ENCODE assay signal across 9 cellular contexts in genomic region chr5:32170303-32171170, GRCh38. TPM values are rescaled to one million over a fixed set of nuclear protein-coding genes. Genes with fewer than 3 reads are reported as not detected.
DNase-seq lines count a peak whose midpoint lies in the region; ATAC-seq, FAIRE-seq and TF ChIP-seq lines count a peak whose summit lies in the region.
"Had no signal": no experiment of that assay in that cellular context is flagged by ENCODE, and none has a peak within 500 bp of the region (broad histone marks: within the 10 kb centered on the region; RNA-seq: fewer than 3 reads in every experiment).

No MANE protein-coding gene starts in this region.

- FAIRE-seq in islet of Langerhans (lab: Jason Lieb, UNC), result peak; percentile 68

- H3K9me3 ChIP-seq in BE2C, result no peaks in the 10 kb centered on the region

- H3K36me3 Mint-ChIP-seq in activated T-helper 1 cell treated with anti-CD3 and anti-CD28 coated beads, Interleukin-12 subunit alpha, Interleukin-12 subunit beta, Interleukin-2, Interleukin-4 antibody, amounts not matched to agents 30 ng/mL and 10 ng/mL and 1 ng/mL, durations not matched to agents 14 hours and 24 hours and 36 hours (ENCODE audit: low read depth), result peaks cover 38% of the 10 kb centered on the region

- DNase-seq in ACHN (peak; percentile 12), GM04504 (ENCODE audit: low read depth) (peak; percentile 72), BE2C (no peak), dorsolateral prefrontal cortex (no peak)
- DNase-seq in activated T-helper 1 cell treated with anti-CD3 and anti-CD28 coated beads, Interleukin-12 subunit alpha, Interleukin-12 subunit beta, Interleukin-2, Interleukin-4 antibody, amounts not matched to agents 30 ng/mL and 10 ng/mL and 1 ng/mL, durations not matched to agents 14 hours and 24 hours and 36 hours (ENCODE audit: low spot score), result no peak
- DNase-seq in stimulated activated CD4-positive, alpha-beta T cell treated with anti-CD3 and anti-CD28 coated beads, Interleukin-1b, Interleukin-23, amount 100 ng/mL, for 48 hours, result no peak

- H3K27me3 Mint-ChIP-seq in activated T-helper 1 cell treated with anti-CD3 and anti-CD28 coated beads, Interleukin-12 subunit alpha, Interleukin-12 subunit beta, Interleukin-2, Interleukin-4 antibody, amounts not matched to agents 30 ng/mL and 10 ng/mL and 1 ng/mL, durations not matched to agents 14 hours and 24 hours and 36 hours (ENCODE audit: insufficient read depth), result no peaks in the 10 kb centered on the region

- peak overlapping the region in 5 of 59 donors; percentile 12 to 54 (median 30) for H3K27ac ChIP-seq in dorsolateral prefrontal cortex

- intact Hi-C loops in activated T-helper 1 cell treated with anti-CD3 and anti-CD28 coated beads, Interleukin-12 subunit alpha, Interleukin-12 subunit beta, Interleukin-2, Interleukin-4 antibody, amounts not matched to agents 30 ng/mL and 10 ng/mL and 1 ng/mL, durations not matched to agents 14 hours and 24 hours and 36 hours (cut with micrococcal nuclease), result loop anchor here (5.0 to 10.0 kb wide), 2 partner anchors 48 to 364 kb away; no protein-coding TSS in a partner anchor
- intact Hi-C loops in dorsolateral prefrontal cortex (cut with DNase I), result loop anchor here (5.0 to 10.0 kb wide), 4 partner anchors 56 to 346 kb away; partner anchors contain the start of gene MTMR12 (in 1 of the 2)

- in situ Hi-C loops in ACHN (cut with HindIII; ENCODE audit: low pct_ligation_motif_present, low pct_unique_long_range_greater_than_20kb, low sequenced_read_pairs), result no loop called here

- peaks cover 60% of the 10 kb centered on the region for H3K36me3 ChIP-seq in BE2C

- H3K27ac Mint-ChIP-seq in activated T-helper 1 cell treated with anti-CD3 and anti-CD28 coated beads, Interleukin-12 subunit alpha, Interleukin-12 subunit beta, Interleukin-2, Interleukin-4 antibody, amounts not matched to agents 30 ng/mL and 10 ng/mL and 1 ng/mL, durations not matched to agents 14 hours and 24 hours and 36 hours, result peak overlapping the region; percentile 7

- peaks cover 34% of the 10 kb centered on the region for H3K4me1 Mint-ChIP-seq in activated T-helper 1 cell treated with anti-CD3 and anti-CD28 coated beads, Interleukin-12 subunit alpha, Interleukin-12 subunit beta, Interleukin-2, Interleukin-4 antibody, amounts not matched to agents 30 ng/mL and 10 ng/mL and 1 ng/mL, durations not matched to agents 14 hours and 24 hours and 36 hours (ENCODE audit: low read depth)

- no peaks in the 10 kb centered on the region for H3K9me3 Mint-ChIP-seq in activated T-helper 1 cell treated with anti-CD3 and anti-CD28 coated beads, Interleukin-12 subunit alpha, Interleukin-12 subunit beta, Interleukin-2, Interleukin-4 antibody, amounts not matched to agents 30 ng/mL and 10 ng/mL and 1 ng/mL, durations not matched to agents 14 hours and 24 hours and 36 hours

- no peak for ATAC-seq in HG02798 (IDR thresholded peaks at IDR 0.05; ENCODE audit: poor library complexity, unreplicated experiment)
- ATAC-seq: left lobe of liver had no signal

- H3K4me3 ChIP-seq in BE2C (ENCODE audit: low read depth, low read length) (no peak overlapping the region), dorsolateral prefrontal cortex (peak overlapping the region in 20 of 59 donors; percentile 3 to 98 (median 16))

- peak overlapping the region; percentile 53 for H3K4me3 Mint-ChIP-seq in activated T-helper 1 cell treated with anti-CD3 and anti-CD28 coated beads, Interleukin-12 subunit alpha, Interleukin-12 subunit beta, Interleukin-2, Interleukin-4 antibody, amounts not matched to agents 30 ng/mL and 10 ng/mL and 1 ng/mL, durations not matched to agents 14 hours and 24 hours and 36 hours

- TF ChIP-seq CTCF in BE2C (IDR thresholded peaks at IDR 0.05; ENCODE audit: low read depth, low read length), result no peak
- TF ChIP-seq CTCF in dorsolateral prefrontal cortex (IDR thresholded peaks at IDR 0.05 in 54 of 56, conservative IDR thresholded peaks at IDR 0.05 in 2 of 56; ENCODE audit: low read depth in 1 of 56, partially characterized antibody in 56 of 56), result no peak

- H3K27me3 ChIP-seq in BE2C (no peaks in the 10 kb centered on the region), dorsolateral prefrontal cortex (no peaks in the 10 kb centered on the region)

- H3K4me1 ChIP-seq in BE2C, result peaks cover 2% of the 10 kb centered on the region; the same call in 1 of the 2 replicates

RNA-seq across cellular contexts. Expression of gene GOLPH3, which starts 3.6 kb away (rescaled TPM):
- total RNA-seq in activated T-helper 1 cell treated with anti-CD3 and anti-CD28 coated beads, Interleukin-12 subunit alpha, Interleukin-12 subunit beta, Interleukin-2, Interleukin-4 antibody, amounts not matched to agents 30 ng/mL and 10 ng/mL and 1 ng/mL, durations not matched to agents 14 hours and 24 hours and 36 hours, result 85.1 and 91.3 TPM in 2 replicates
- polyA plus RNA-seq in BE2C (2012; ENCODE audit: insufficient read depth, insufficient read length, low read depth), result 83.1 TPM
- total RNA-seq in dorsolateral prefrontal cortex, result 10 to 100 TPM; 44.5 to 71.5 (median 53.5) TPM

Comparison
In these comparisons a context has a peak if more than half of its experiments do, and no peak if none do; other contexts are left out.
1. DNase-seq: peak in ACHN (single experiment) and GM04504 (single experiment); none in activated T-helper 1 cell treated with anti-CD3 and anti-CD28 coated beads, Interleukin-12 subunit alpha, Interleukin-12 subunit beta, Interleukin-2, Interleukin-4 antibody, amounts not matched to agents 30 ng/mL and 10 ng/mL and 1 ng/mL, durations not matched to agents 14 hours and 24 hours and 36 hours (single experiment), BE2C (single experiment), stimulated activated CD4-positive, alpha-beta T cell treated with anti-CD3 and anti-CD28 coated beads, Interleukin-1b, Interleukin-23, amount 100 ng/mL, for 48 hours (single experiment) and dorsolateral prefrontal cortex (0 of 10).